9 cellular contexts compared by ENCODE assay signal in the genomic region with DNA sequence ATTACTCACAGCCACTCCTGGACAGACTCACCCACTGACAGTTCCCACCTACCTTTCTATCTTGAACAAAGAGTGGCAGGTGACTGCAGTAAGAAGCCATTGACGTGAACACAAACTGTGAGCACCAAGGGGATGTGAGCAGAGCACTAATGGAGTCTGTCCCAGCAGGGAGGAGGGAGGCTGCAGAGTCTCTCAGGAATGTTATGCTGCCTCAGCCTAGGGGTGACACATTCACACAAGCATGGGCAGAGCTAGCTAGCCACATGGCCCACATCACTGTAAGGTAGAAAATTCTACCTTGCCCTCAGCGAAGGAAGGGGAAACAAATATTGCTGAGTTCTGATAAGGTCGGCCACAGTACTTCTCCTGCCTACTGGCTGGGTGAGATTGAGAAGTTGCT. TPM values are rescaled to one million over a fixed set of nuclear protein-coding genes. Genes with fewer than 3 reads are reported as not detected.
DNase-seq lines count a peak whose midpoint lies in the region; ATAC-seq, FAIRE-seq and TF ChIP-seq lines count a peak whose summit lies in the region.
"Had no signal": no experiment of that assay in that cellular context is flagged by ENCODE, and none has a peak within 500 bp of the region (broad histone marks: within the 10 kb centered on the region; RNA-seq: fewer than 3 reads in every experiment).

No MANE protein-coding gene starts in this region.

- H3K9ac ChIP-seq in mesendoderm (ENCODE audit: low read length), result no peak overlapping the region

- TF ChIP-seq CTCF in Calu3 (IDR thresholded peaks at IDR 0.05; ENCODE audit: unreplicated experiment) (no peak), bronchial epithelial cell (IDR thresholded peaks at IDR 0.05; ENCODE audit: insufficient read depth, low read length, severe bottlenecking) (no peak), sigmoid colon (IDR thresholded peaks at IDR 0.05) (no peak)

- H3K36me3 ChIP-seq in bronchial epithelial cell (ENCODE audit: control insufficient read depth, insufficient read depth, low read length) (no peaks in the 10 kb centered on the region), mesendoderm (ENCODE audit: control insufficient read depth, insufficient read depth, low read length) (no peaks in the 10 kb centered on the region), sigmoid colon (no peaks in the 10 kb centered on the region)

- H3K4me3 ChIP-seq in bronchial epithelial cell (ENCODE audit: low read depth, low read length), result no peak overlapping the region
- H3K4me3 ChIP-seq in mesendoderm (ENCODE audit: low read length), result no peak overlapping the region
- no peak overlapping the region for H3K4me3 ChIP-seq in sigmoid colon

- H3K27me3 ChIP-seq in bronchial epithelial cell (ENCODE audit: control insufficient read depth, insufficient read depth, low read length), result no peaks in the 10 kb centered on the region
- no peaks in the 10 kb centered on the region for H3K27me3 ChIP-seq in mesendoderm (ENCODE audit: insufficient read depth, low read length, poor library complexity)
- no peaks in the 10 kb centered on the region for H3K27me3 ChIP-seq in sigmoid colon

- H3K4me2 ChIP-seq in mesendoderm (ENCODE audit: low read length), result no peak overlapping the region

- H3K27me3 Mint-ChIP-seq in Calu3 (ENCODE audit: unreplicated experiment), result no peaks in the 10 kb centered on the region

- peak overlapping the region; percentile 62 for H3K56ac ChIP-seq in mesendoderm (ENCODE audit: low read length)

- peak overlapping the region; percentile 38 for H2AK5ac ChIP-seq in mesendoderm (ENCODE audit: low read length)

- H3K9me3 Mint-ChIP-seq in Calu3 (ENCODE audit: low read depth, unreplicated experiment), result no peaks in the 10 kb centered on the region
- H3K9me3 Mint-ChIP-seq: neural crest cell had no signal

- no peak for TF ChIP-seq EP300 in sigmoid colon (IDR thresholded peaks at IDR 0.05)

- CTCF ChIA-PET in Calu3 (lab: Charles Lee), result interaction anchor here (1.2 to 1.5 kb wide), 2 partner anchors 12 to 116 kb away, joined by 3 to 12 read pairs; no protein-coding TSS in a partner anchor

- ATAC-seq in HG02938 (IDR thresholded peaks at IDR 0.05; ENCODE audit: unreplicated experiment), result no peak

- intact Hi-C loops in Calu3 (cut with micrococcal nuclease; ENCODE audit: unreplicated experiment), result loop anchor here (10.0 kb wide), 2 partner anchors 52 to 202 kb away; partner anchors contain the start of gene PTGFRN
- intact Hi-C loops in sigmoid colon (cut with DNase I), result loop anchor here (5.0 kb wide), 2 partner anchors 54 to 134 kb away; partner anchors contain the start of gene PTGFRN

- H3K4me1 ChIP-seq in mesendoderm (ENCODE audit: control insufficient read depth, low read depth, low read length) (peaks cover 17% of the 10 kb centered on the region), sigmoid colon (peaks cover 2 to 36% (median 34%) of the 10 kb centered on the region in 4 donors)

- BruUV-seq in Calu3 (replicated peaks; lab: Mats Ljungman, UMichigan), result no TSS peak

- H3K4me3 Mint-ChIP-seq in Calu3 (ENCODE audit: low read depth, unreplicated experiment), result no peak overlapping the region
- H3K4me3 Mint-ChIP-seq: neural crest cell had no signal

- no peak overlapping the region for H3K23ac ChIP-seq in mesendoderm (ENCODE audit: low read length)

- peak overlapping the region; percentile 43 for H2BK5ac ChIP-seq in mesendoderm (ENCODE audit: low read length)

- H3K36me3 Mint-ChIP-seq in Calu3 (ENCODE audit: insufficient read depth, unreplicated experiment), result no peaks in the 10 kb centered on the region

- H3K4ac ChIP-seq in mesendoderm (ENCODE audit: low read depth, low read length), result no peak overlapping the region

- H3K27ac ChIP-seq in mesendoderm (ENCODE audit: low read depth, low read length) (peak overlapping the region; percentile 38), sigmoid colon (no peak overlapping the region)

- no peak overlapping the region for H4K5ac ChIP-seq in mesendoderm (ENCODE audit: low read length)

- no peak overlapping the region for H2BK120ac ChIP-seq in mesendoderm (ENCODE audit: low read depth, low read length)

- H3K4me1 Mint-ChIP-seq in Calu3 (ENCODE audit: low read depth, unreplicated experiment), result peaks cover 28% of the 10 kb centered on the region

- no peak for TF ChIP-seq POLR2A in sigmoid colon (IDR thresholded peaks at IDR 0.05)

- H3K79me1 ChIP-seq in mesendoderm (ENCODE audit: low read length), result no peaks in the 10 kb centered on the region

- no peak overlapping the region for H4K8ac ChIP-seq in mesendoderm (ENCODE audit: low read depth, low read length)

- H3K79me2 ChIP-seq in mesendoderm (ENCODE audit: control insufficient read depth, insufficient read depth, low read length), result no peaks in the 10 kb centered on the region

- FAIRE-seq in bronchial epithelial cell (lab: Jason Lieb, UNC), result no peak

- H2BK15ac ChIP-seq in mesendoderm (replicated peaks; ENCODE audit: low read depth), result no peak overlapping the region

- H3K27ac Mint-ChIP-seq in Calu3 (ENCODE audit: unreplicated experiment), result peak overlapping the region; percentile 56

- no CpG with 5 or more reads among the region's 3 CpGs for WGBS in mesendoderm (ENCODE audit: extremely low coverage, insufficient coverage, low lambda C conversion rate)
- 74 to 75% methylated on average over 3 of the region's 3 CpGs for WGBS in sigmoid colon, 2 donors

- no peak overlapping the region for H3K18ac ChIP-seq in mesendoderm (ENCODE audit: low read length)

- no peaks in the 10 kb centered on the region for H3K9me3 ChIP-seq in sigmoid colon

- DNase-seq in Calu3, result peak; percentile 1
- peak; percentile 47 for DNase-seq in NCI-H146 (lab: John Stamatoyannopoulos, UW)
- DNase-seq in bronchial epithelial cell (ENCODE audit: low read depth), result peak; percentile 76
- peak; percentile 94 for DNase-seq in mesendoderm
- DNase-seq in NCI-H1105 treated with DMSO at 0.1 percent for 48 hours (lab: John Stamatoyannopoulos, UW), result no peak
- DNase-seq in NCI-H2107 (lab: John Stamatoyannopoulos, UW), result no peak
- DNase-seq in sigmoid colon, result no peak

RNA-seq across cellular contexts. Expression of gene PTGFRN, which starts 56.8 kb away (rescaled TPM):
- 29.4 and 44.6 TPM in 2 replicates for total RNA-seq in Calu3 (2022)
- total RNA-seq in bronchial epithelial cell, result 89.2 and 117 TPM in 2 replicates
- polyA plus RNA-seq in mesendoderm (2013, experiment 1 of 2), result 49.3 TPM
- 46.6 TPM for polyA plus RNA-seq in mesendoderm (2013, experiment 2 of 2)
- 100 to 1,000 TPM in 2 of 4 donors, 10 to 100 TPM in 2; 77.3 to 179 (median 109) TPM for total RNA-seq in sigmoid colon
- 10 to 100 TPM in 2 of 3 donors, 1 to 10 TPM in 1; 6.6 to 38.8 (median 11.8) TPM for polyA plus RNA-seq in sigmoid colon

Comparison
In these comparisons a context has a peak if more than half of its experiments do, and no peak if none do; other contexts are left out.
1. DNase-seq: peak in Calu3 (single experiment), NCI-H146 (single experiment), bronchial epithelial cell (single experiment) and mesendoderm (single experiment); none in NCI-H1105 treated with DMSO at 0.1 percent for 48 hours (single experiment), NCI-H2107 (single experiment) and sigmoid colon (single experiment).